12 cellular contexts compared by ENCODE assay signal in the genomic region with DNA sequence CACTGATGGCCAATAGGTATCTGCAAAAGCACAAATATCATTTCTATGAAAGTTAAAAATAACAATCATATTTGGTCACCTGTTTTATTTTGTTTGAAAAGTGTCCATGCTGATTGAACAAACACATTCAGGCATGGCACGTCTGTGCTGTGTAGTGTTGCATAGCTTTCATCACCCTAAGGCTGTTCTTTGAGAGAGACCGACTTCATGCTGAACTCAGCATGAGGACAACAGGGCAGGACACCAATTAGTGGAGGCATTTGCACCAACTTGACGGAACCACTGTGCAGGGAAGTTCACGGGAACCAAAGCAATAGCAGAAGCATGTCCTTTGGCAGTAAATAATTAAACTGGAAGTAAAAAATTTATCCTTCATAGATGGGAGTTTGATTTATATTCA.
"Had no signal": no experiment of that assay in that cellular context is flagged by ENCODE, and none has a peak within 500 bp of the region (broad histone marks: within the 10 kb centered on the region; RNA-seq: fewer than 3 reads in every experiment).

No MANE protein-coding gene starts in this region.

- H3K36me3 ChIP-seq: colonic mucosa, pancreas, tibial nerve had no signal

- H3K4me1 ChIP-seq: colonic mucosa had no signal

- ATAC-seq: activated CD4-positive, alpha-beta T cell treated with anti-CD3 and anti-CD28 coated beads for 36 hours; stimulated activated memory B cell treated with anti-CD40 and anti-IgM and Interleukin-4, amounts not matched to agents 10 μg/mL and 1 μg/mL and 100 μg/mL, for 72 hours; T-helper 17 cell had no signal

- H3K4me3 Mint-ChIP-seq: activated CD4-positive, alpha-beta memory T cell treated with anti-CD3 and anti-CD28 coated beads for 36 hours; activated CD4-positive, alpha-beta T cell treated with anti-CD3 and anti-CD28 coated beads for 36 hours; activated T-cell treated with anti-CD3 and anti-CD28 coated beads, Interleukin-2, amount 50 U/mL, for 24 hours; stimulated activated memory B cell treated with anti-CD40 and anti-IgM and Interleukin-4, amounts not matched to agents 10 μg/mL and 1 μg/mL and 100 μg/mL, for 72 hours; T-helper 17 cell had no signal

- H3K4me1 Mint-ChIP-seq: activated CD4-positive, alpha-beta T cell treated with anti-CD3 and anti-CD28 coated beads for 36 hours; T-helper 17 cell had no signal

- H3K27ac ChIP-seq: colonic mucosa, pancreas, tibial nerve had no signal

- H3K27ac Mint-ChIP-seq: activated CD4-positive, alpha-beta memory T cell treated with anti-CD3 and anti-CD28 coated beads for 36 hours; activated CD4-positive, alpha-beta T cell treated with anti-CD3 and anti-CD28 coated beads for 36 hours; activated T-cell treated with anti-CD3 and anti-CD28 coated beads, Interleukin-2, amount 50 U/mL, for 24 hours; stimulated activated memory B cell treated with anti-CD40 and anti-IgM and Interleukin-4, amounts not matched to agents 10 μg/mL and 1 μg/mL and 100 μg/mL, for 72 hours; T-helper 17 cell had no signal

- H3K4me3 ChIP-seq: colonic mucosa, pancreas, tibial nerve had no signal

- DNase-seq: activated CD4-positive, alpha-beta memory T cell treated with anti-CD3 and anti-CD28 coated beads for 36 hours; activated CD4-positive, alpha-beta T cell treated with anti-CD3 and anti-CD28 coated beads for 36 hours; activated naive CD4-positive, alpha-beta T cell treated with anti-CD3 and anti-CD28 coated beads, Interleukin-2, amount 50 U/mL, for 16 hours; activated T-cell treated with anti-CD3 and anti-CD28 coated beads, Interleukin-2, amount 50 U/mL, for 24 hours; caudate nucleus; colonic mucosa; foreskin fibroblast; pancreas; stimulated activated CD4-positive, alpha-beta T cell treated with anti-CD3 and anti-CD28 coated beads, Interleukin-2, amount 100 ng/mL, for 48 hours; T-helper 17 cell had no signal

- H3K27me3 Mint-ChIP-seq: activated CD4-positive, alpha-beta memory T cell treated with anti-CD3 and anti-CD28 coated beads for 36 hours; activated CD4-positive, alpha-beta T cell treated with anti-CD3 and anti-CD28 coated beads for 36 hours; activated T-cell treated with anti-CD3 and anti-CD28 coated beads, Interleukin-2, amount 50 U/mL, for 24 hours; stimulated activated memory B cell treated with anti-CD40 and anti-IgM and Interleukin-4, amounts not matched to agents 10 μg/mL and 1 μg/mL and 100 μg/mL, for 72 hours had no signal

- H3K9me3 ChIP-seq: colonic mucosa, pancreas, tibial nerve had no signal

- H3K27me3 ChIP-seq: colonic mucosa, pancreas, tibial nerve had no signal

- H3K9me3 Mint-ChIP-seq: activated CD4-positive, alpha-beta memory T cell treated with anti-CD3 and anti-CD28 coated beads for 36 hours; activated T-cell treated with anti-CD3 and anti-CD28 coated beads, Interleukin-2, amount 50 U/mL, for 24 hours; stimulated activated memory B cell treated with anti-CD40 and anti-IgM and Interleukin-4, amounts not matched to agents 10 μg/mL and 1 μg/mL and 100 μg/mL, for 72 hours had no signal

- H3K36me3 Mint-ChIP-seq: activated CD4-positive, alpha-beta memory T cell treated with anti-CD3 and anti-CD28 coated beads for 36 hours; stimulated activated memory B cell treated with anti-CD40 and anti-IgM and Interleukin-4, amounts not matched to agents 10 μg/mL and 1 μg/mL and 100 μg/mL, for 72 hours had no signal
